ENCODE assay signal across 11 cellular contexts in genomic region chr7:138295049-138295637, GRCh38.
DNase-seq lines count a peak whose midpoint lies in the region; ATAC-seq and TF ChIP-seq lines count a peak whose summit lies in the region.
"Had no signal": no experiment of that assay in that cellular context is flagged by ENCODE, and none has a peak within 500 bp of the region (broad histone marks: within the 10 kb centered on the region; RNA-seq: fewer than 3 reads in every experiment).

No MANE protein-coding gene starts in this region.

- no peaks in the 10 kb centered on the region for H3K36me3 Mint-ChIP-seq in CD14-positive monocyte
- H3K36me3 Mint-ChIP-seq: activated naive CD8-positive, alpha-beta T cell treated with anti-CD3 and anti-CD28 coated beads for 36 hours had no signal

- ATAC-seq in GM19351 (IDR thresholded peaks at IDR 0.05; ENCODE audit: unreplicated experiment) (peak; percentile 74), HG03064 (IDR thresholded peaks at IDR 0.05; ENCODE audit: low read depth, unreplicated experiment) (peak; percentile 57)
- ATAC-seq: Panc1 had no signal

- peaks cover 17% of the 10 kb centered on the region for H3K4me1 Mint-ChIP-seq in CD14-positive monocyte

- peaks cover 4 to 22% (median 6%) of the 10 kb centered on the region in 7 donors for H3K9me3 Mint-ChIP-seq in CD14-positive monocyte
- H3K9me3 Mint-ChIP-seq: activated naive CD8-positive, alpha-beta T cell treated with anti-CD3 and anti-CD28 coated beads for 36 hours had no signal

- no peaks in the 10 kb centered on the region for H3K9me3 ChIP-seq in OCI-LY7 (ENCODE audit: low read length)

- peak overlapping the region; percentile 58 for H3K27ac ChIP-seq in VCaP
- H3K27ac ChIP-seq in OCI-LY7 (ENCODE audit: low read depth, low read length, poor library complexity, severe bottlenecking) = no peak overlapping the region

- H2AFZ ChIP-seq in OCI-LY7 (ENCODE audit: low read length) = no peak overlapping the region

- CTCF ChIA-PET in OCI-LY7 (lab: Charles Lee; ENCODE audit: unreplicated experiment) = no interaction called here

- POLR2A ChIA-PET in OCI-LY7 (lab: Charles Lee) = no interaction called here

- H3K27me3 Mint-ChIP-seq in CD14-positive monocyte (ENCODE audit: low read depth in 3 of 3) = peaks cover 0 to under 1% (median 0%) of the 10 kb centered on the region in 3 donors
- H3K27me3 Mint-ChIP-seq: activated naive CD8-positive, alpha-beta T cell treated with anti-CD3 and anti-CD28 coated beads for 36 hours had no signal

- DNase-seq in CD14-positive monocyte (ENCODE audit: low spot score) (no peak), DMS53 (lab: John Stamatoyannopoulos, UW) (no peak), NCI-H69 (lab: John Stamatoyannopoulos, UW) (no peak), EL (no peak), OCI-LY7 (ENCODE audit: low spot score) (no peak)
- DNase-seq: activated naive CD8-positive, alpha-beta T cell treated with anti-CD3 and anti-CD28 coated beads for 36 hours; spleen had no signal

- no peaks in the 10 kb centered on the region for H3K36me3 ChIP-seq in OCI-LY7 (ENCODE audit: insufficient read depth, low read length)
- H3K36me3 ChIP-seq: spleen had no signal

- H3K79me2 ChIP-seq in OCI-LY7 (ENCODE audit: insufficient read depth, low read depth, low read length) = no peaks in the 10 kb centered on the region

- H4K20me1 ChIP-seq in OCI-LY7 (ENCODE audit: insufficient read depth, low read length) = no peaks in the 10 kb centered on the region

- no peak overlapping the region for H3K4me3 ChIP-seq in OCI-LY7 (ENCODE audit: low read depth, low read length, poor library complexity, severe bottlenecking)
- H3K4me3 ChIP-seq: spleen had no signal

- no peak overlapping the region for H3K4me2 ChIP-seq in OCI-LY7 (ENCODE audit: low read length)

- peak overlapping the region in 1 of 2 donors; percentile 12 for H3K4me3 Mint-ChIP-seq in CD14-positive monocyte
- H3K4me3 Mint-ChIP-seq: activated naive CD8-positive, alpha-beta T cell treated with anti-CD3 and anti-CD28 coated beads for 36 hours had no signal

- H3K9me2 ChIP-seq in OCI-LY7 (ENCODE audit: insufficient read depth, low read length) = no peaks in the 10 kb centered on the region

- H3K4me1 ChIP-seq in OCI-LY7 (ENCODE audit: insufficient read depth, low read length, poor library complexity, severe bottlenecking) = no peaks in the 10 kb centered on the region

- no peak for TF ChIP-seq CTCF in CD14-positive monocyte (IDR thresholded peaks at IDR 0.05)
- TF ChIP-seq CTCF in VCaP (conservative IDR thresholded peaks at IDR 0.05) = no peak
- no peak for TF ChIP-seq CTCF in OCI-LY7 (conservative IDR thresholded peaks at IDR 0.05; ENCODE audit: low read length)

- no TSS peak for BruUV-seq in OCI-LY7 (replicated peaks; lab: Mats Ljungman, UMichigan)

- H3K27ac Mint-ChIP-seq in CD14-positive monocyte = peak overlapping the region; percentile 3 to 87 (median 77)
- H3K27ac Mint-ChIP-seq: activated naive CD8-positive, alpha-beta T cell treated with anti-CD3 and anti-CD28 coated beads for 36 hours had no signal

- intact Hi-C loops in CD14-positive monocyte (cut with micrococcal nuclease) = no loop called here
- intact Hi-C loops in OCI-LY7 (cut with micrococcal nuclease; ENCODE audit: unreplicated experiment) = no loop called here
